ENCODE assay signal across 20 cellular contexts in genomic region chr10:51709324-51709972, GRCh38. TPM values are rescaled to one million over a fixed set of nuclear protein-coding genes. Genes with fewer than 3 reads are reported as not detected.
A peak's percentile ranks its signal among the peaks of the same experiment; 100 is the strongest.
DNase-seq lines count a peak whose midpoint lies in the region; ATAC-seq and TF ChIP-seq lines count a peak whose summit lies in the region.
"Had no signal": no experiment of that assay in that cellular context is flagged by ENCODE, and none has a peak within 500 bp of the region (broad histone marks: within the 10 kb centered on the region; RNA-seq: fewer than 3 reads in every experiment).

No MANE protein-coding gene starts in this region.

- no peak overlapping the region for H4K91ac ChIP-seq in mesenchymal stem cell (ENCODE audit: low read length)

- no peak overlapping the region for H2BK15ac ChIP-seq in mesenchymal stem cell (ENCODE audit: low read depth, poor library complexity, severe bottlenecking)

- no peak for TF ChIP-seq POLR2A in right lobe of liver (IDR thresholded peaks at IDR 0.05)

- peaks cover 4 to 42% of the 10 kb centered on the region in 2 donors for H3K4me1 ChIP-seq in ascending aorta
- H3K4me1 ChIP-seq in mesenchymal stem cell (ENCODE audit: control insufficient read depth, insufficient read depth, low read depth, low read length): no peaks in the 10 kb centered on the region
- H3K4me1 ChIP-seq in right lobe of liver: no peaks in the 10 kb centered on the region

- H4K8ac ChIP-seq in mesenchymal stem cell (ENCODE audit: low read length): no peak overlapping the region

- no peak for ATAC-seq in natural killer cell treated with Interleukin-12 subunit alpha and Interleukin-12 subunit beta and Interleukin-15 and Interleukin-18, amount 100 ng/mL, for 72 hours
- ATAC-seq in natural killer cell (no peak), right lobe of liver (no peak)
- no peak for ATAC-seq in stimulated activated naive CD8-positive, alpha-beta T cell treated with anti-CD3 and anti-CD28 coated beads, Interleukin-15, amount 100 ng/mL, for 72 hours
- ATAC-seq in effector memory CD8-positive, alpha-beta T cell (replicated peaks): no peak
- ATAC-seq: HepG2, PC-3 had no signal

- H3K4me3 ChIP-seq in ascending aorta (no peak overlapping the region), mesenchymal stem cell (ENCODE audit: insufficient read depth in 1 of 2, low read depth in 1 of 2, low read length in 2 of 2) (no peak overlapping the region), right lobe of liver (no peak overlapping the region)
- H3K4me3 ChIP-seq: BLaER1 treated with 17β-estradiol and CSF1 and Interleukin-3, amounts not matched to agents 10 nM and 100 nM had no signal

- no peak for DNase-seq in natural killer cell treated with Interleukin-12 subunit alpha and Interleukin-12 subunit beta and Interleukin-15 and Interleukin-18, amount 100 ng/mL, for 72 hours (ENCODE audit: low spot score)
- DNase-seq in natural killer cell: no peak
- DNase-seq in ascending aorta (ENCODE audit: low spot score in 2 of 2): no peak
- no peak for DNase-seq in mesenchymal stem cell
- no peak for DNase-seq in stimulated activated naive CD8-positive, alpha-beta T cell treated with anti-CD3 and anti-CD28 coated beads, Interleukin-15, amount 100 ng/mL, for 72 hours
- no peak for DNase-seq in effector memory CD8-positive, alpha-beta T cell
- no peak for DNase-seq in right lobe of liver
- DNase-seq: CD8-positive, alpha-beta memory T cell; DMS53; EL; HFFc6; KG1; MV-4-11; NCI-H1694 treated with DMSO at 0.1 percent for 48 hours; NCI-H510A treated with DMSO at 0.1 percent for 48 hours; PC-3; RPMI8226; SIG-M5 had no signal

- no peak overlapping the region for H3K4me3 Mint-ChIP-seq in natural killer cell treated with Interleukin-12 subunit alpha and Interleukin-12 subunit beta and Interleukin-15 and Interleukin-18, amount 100 ng/mL, for 72 hours
- no peak overlapping the region for H3K4me3 Mint-ChIP-seq in natural killer cell
- H3K4me3 Mint-ChIP-seq in stimulated activated naive CD8-positive, alpha-beta T cell treated with anti-CD3 and anti-CD28 coated beads, Interleukin-15, amount 100 ng/mL, for 72 hours: no peak overlapping the region
- H3K4me3 Mint-ChIP-seq in effector memory CD8-positive, alpha-beta T cell: no peak overlapping the region
- H3K4me3 Mint-ChIP-seq: HFFc6 had no signal

- H2BK12ac ChIP-seq in mesenchymal stem cell (ENCODE audit: low read length in 2 of 2): no peak overlapping the region

- H3K4me2 ChIP-seq in mesenchymal stem cell (ENCODE audit: low read length, poor library complexity, severe bottlenecking): no peak overlapping the region
- H3K4me2 ChIP-seq: BLaER1 treated with 17β-estradiol and CSF1 and Interleukin-3, amounts not matched to agents 10 nM and 100 nM had no signal

- TF ChIP-seq CTCF in natural killer cell (IDR thresholded peaks at IDR 0.05) (no peak), ascending aorta (IDR thresholded peaks at IDR 0.05) (no peak), right lobe of liver (IDR thresholded peaks at IDR 0.05) (no peak)

- H2BK5ac ChIP-seq in mesenchymal stem cell (ENCODE audit: low read depth, low read length, poor library complexity, severe bottlenecking): no peak overlapping the region

- no peak overlapping the region for H3K23ac ChIP-seq in mesenchymal stem cell (ENCODE audit: low read length in 2 of 2)

- no peak overlapping the region for H2AK5ac ChIP-seq in mesenchymal stem cell (ENCODE audit: low read length, severe bottlenecking)

- 68% methylated on average over 1 of the region's 2 CpGs for WGBS in mesenchymal stem cell
- 41% methylated on average over 2 of the region's 2 CpGs for WGBS in right lobe of liver (ENCODE audit: insufficient coverage, low coverage, low lambda C conversion rate, missing lambda C conversion rate)

- H3K36me3 Mint-ChIP-seq in natural killer cell treated with Interleukin-12 subunit alpha and Interleukin-12 subunit beta and Interleukin-15 and Interleukin-18, amount 100 ng/mL, for 72 hours: no peaks in the 10 kb centered on the region
- H3K36me3 Mint-ChIP-seq in natural killer cell: no peaks in the 10 kb centered on the region
- no peaks in the 10 kb centered on the region for H3K36me3 Mint-ChIP-seq in effector memory CD8-positive, alpha-beta T cell (ENCODE audit: insufficient read depth)
- H3K36me3 Mint-ChIP-seq: CD8-positive, alpha-beta memory T cell had no signal

- no peak overlapping the region for H2BK120ac ChIP-seq in mesenchymal stem cell (ENCODE audit: low read depth, low read length)

- no peak overlapping the region for H3K9ac ChIP-seq in mesenchymal stem cell (ENCODE audit: low read length)
- H3K9ac ChIP-seq: BLaER1 treated with 17β-estradiol and CSF1 and Interleukin-3, amounts not matched to agents 10 nM and 100 nM had no signal

- no peaks in the 10 kb centered on the region for H3K36me3 ChIP-seq in ascending aorta
- H3K36me3 ChIP-seq in mesenchymal stem cell (ENCODE audit: control insufficient read depth in 1 of 2, insufficient read depth in 2 of 2, low read depth in 1 of 2, low read length in 2 of 2): no peaks in the 10 kb centered on the region
- no peaks in the 10 kb centered on the region for H3K36me3 ChIP-seq in right lobe of liver
- H3K36me3 ChIP-seq: BLaER1 treated with 17β-estradiol and CSF1 and Interleukin-3, amounts not matched to agents 10 nM and 100 nM had no signal

- no peak overlapping the region for H3K4ac ChIP-seq in mesenchymal stem cell (ENCODE audit: low read depth in 1 of 2, low read length in 2 of 2)

- H3K9me3 Mint-ChIP-seq in natural killer cell treated with Interleukin-12 subunit alpha and Interleukin-12 subunit beta and Interleukin-15 and Interleukin-18, amount 100 ng/mL, for 72 hours: no peaks in the 10 kb centered on the region
- no peaks in the 10 kb centered on the region for H3K9me3 Mint-ChIP-seq in natural killer cell
- H3K9me3 Mint-ChIP-seq in stimulated activated naive CD8-positive, alpha-beta T cell treated with anti-CD3 and anti-CD28 coated beads, Interleukin-15, amount 100 ng/mL, for 72 hours: peaks cover 0 to 11% of the 10 kb centered on the region in 2 donors
- H3K9me3 Mint-ChIP-seq in effector memory CD8-positive, alpha-beta T cell: no peaks in the 10 kb centered on the region
- H3K9me3 Mint-ChIP-seq: CD8-positive, alpha-beta memory T cell; HFFc6 had no signal

- peaks cover 23 to 27% of the 10 kb centered on the region in 2 donors for H3K4me1 Mint-ChIP-seq in natural killer cell treated with Interleukin-12 subunit alpha and Interleukin-12 subunit beta and Interleukin-15 and Interleukin-18, amount 100 ng/mL, for 72 hours (ENCODE audit: low read depth in 2 of 2)
- peaks cover 6 to 19% of the 10 kb centered on the region in 2 donors for H3K4me1 Mint-ChIP-seq in natural killer cell
- H3K4me1 Mint-ChIP-seq in stimulated activated naive CD8-positive, alpha-beta T cell treated with anti-CD3 and anti-CD28 coated beads, Interleukin-15, amount 100 ng/mL, for 72 hours: peaks cover 25% of the 10 kb centered on the region
- peaks cover 5 to 11% of the 10 kb centered on the region in 2 donors for H3K4me1 Mint-ChIP-seq in effector memory CD8-positive, alpha-beta T cell (ENCODE audit: low read depth in 2 of 2)

- H3K9me3 ChIP-seq in ascending aorta (no peaks in the 10 kb centered on the region), mesenchymal stem cell (ENCODE audit: control insufficient read depth, low read length) (no peaks in the 10 kb centered on the region), right lobe of liver (no peaks in the 10 kb centered on the region)
- H3K9me3 ChIP-seq: BLaER1 treated with 17β-estradiol and CSF1 and Interleukin-3, amounts not matched to agents 10 nM and 100 nM had no signal

- peak overlapping the region; percentile 86 to 91 for H3K27ac Mint-ChIP-seq in natural killer cell treated with Interleukin-12 subunit alpha and Interleukin-12 subunit beta and Interleukin-15 and Interleukin-18, amount 100 ng/mL, for 72 hours
- H3K27ac Mint-ChIP-seq in natural killer cell: no peak overlapping the region
- H3K27ac Mint-ChIP-seq in stimulated activated naive CD8-positive, alpha-beta T cell treated with anti-CD3 and anti-CD28 coated beads, Interleukin-15, amount 100 ng/mL, for 72 hours: no peak overlapping the region
- no peak overlapping the region for H3K27ac Mint-ChIP-seq in effector memory CD8-positive, alpha-beta T cell
- H3K27ac Mint-ChIP-seq: HFFc6 had no signal

- H3K27ac ChIP-seq in ascending aorta (peak overlapping the region; percentile 88 to 92), mesenchymal stem cell (ENCODE audit: low read length, poor library complexity, severe bottlenecking) (no peak overlapping the region), right lobe of liver (no peak overlapping the region)
- H3K27ac ChIP-seq: BLaER1 treated with 17β-estradiol and CSF1 and Interleukin-3, amounts not matched to agents 10 nM and 100 nM had no signal

- no peak overlapping the region for H3K14ac ChIP-seq in mesenchymal stem cell (ENCODE audit: low read length in 2 of 2)

- H3K27me3 ChIP-seq in ascending aorta (no peaks in the 10 kb centered on the region), mesenchymal stem cell (ENCODE audit: control insufficient read depth in 1 of 2, insufficient read depth in 1 of 2, low read length in 2 of 2) (no peaks in the 10 kb centered on the region), right lobe of liver (no peaks in the 10 kb centered on the region)
- H3K27me3 ChIP-seq: BLaER1 treated with 17β-estradiol and CSF1 and Interleukin-3, amounts not matched to agents 10 nM and 100 nM had no signal

- peaks cover 5 to 11% of the 10 kb centered on the region in 2 donors for H3K27me3 Mint-ChIP-seq in natural killer cell treated with Interleukin-12 subunit alpha and Interleukin-12 subunit beta and Interleukin-15 and Interleukin-18, amount 100 ng/mL, for 72 hours
- peaks cover 0 to 11% of the 10 kb centered on the region in 2 donors for H3K27me3 Mint-ChIP-seq in natural killer cell (ENCODE audit: low read depth in 2 of 2)
- H3K27me3 Mint-ChIP-seq in stimulated activated naive CD8-positive, alpha-beta T cell treated with anti-CD3 and anti-CD28 coated beads, Interleukin-15, amount 100 ng/mL, for 72 hours: no peaks in the 10 kb centered on the region
- peaks cover 0 to 5% of the 10 kb centered on the region in 2 donors for H3K27me3 Mint-ChIP-seq in effector memory CD8-positive, alpha-beta T cell

- no peak overlapping the region for H3K18ac ChIP-seq in mesenchymal stem cell (ENCODE audit: low read depth in 1 of 2, low read length in 2 of 2)

- H2AFZ ChIP-seq in mesenchymal stem cell (ENCODE audit: low read depth, low read length): peak overlapping the region; percentile 37

- no peaks in the 10 kb centered on the region for H3K79me1 ChIP-seq in mesenchymal stem cell (replicated peaks; ENCODE audit: low read length, poor library complexity, severe bottlenecking)

- intact Hi-C loops in natural killer cell (cut with micrococcal nuclease): no loop called here
- intact Hi-C loops in ascending aorta (cut with DNase I): loop anchor here (5.0 to 10.0 kb wide), 4 partner anchors 78 to 707 kb away; no protein-coding TSS in a partner anchor
- intact Hi-C loops in right lobe of liver (cut with DNase I): no loop called here

RNA-seq across cellular contexts. Expression of gene CSTF2T, which starts 10.1 kb away (rescaled TPM):
- total RNA-seq in natural killer cell treated with Interleukin-12 subunit alpha and Interleukin-12 subunit beta and Interleukin-15 and Interleukin-18, amount 100 ng/mL, for 72 hours: 10 to 100 TPM; 35.4 to 44.1 TPM
- total RNA-seq in natural killer cell: 10 to 100 TPM; 29.8 to 34.8 (median 32.8) TPM
- 11.6 TPM for total RNA-seq in ascending aorta
- 7.5 TPM for polyA plus RNA-seq in mesenchymal stem cell (2013, experiment 1 of 2)
- 7.7 TPM for polyA plus RNA-seq in mesenchymal stem cell (2013, experiment 2 of 2)
- 10 to 100 TPM in 2 of 6 experiments, 1 to 10 TPM in 4; 8.0 to 12.3 (median 8.9) TPM for total RNA-seq in right lobe of liver

Comparison
In these comparisons a context has a peak if more than half of its experiments do, and no peak if none do; other contexts are left out.
1. H3K27ac Mint-ChIP-seq: peak in natural killer cell treated with Interleukin-12 subunit alpha and Interleukin-12 subunit beta and Interleukin-15 and Interleukin-18, amount 100 ng/mL, for 72 hours (2 of 2); none in natural killer cell (0 of 2), stimulated activated naive CD8-positive, alpha-beta T cell treated with anti-CD3 and anti-CD28 coated beads, Interleukin-15, amount 100 ng/mL, for 72 hours (0 of 2) and effector memory CD8-positive, alpha-beta T cell (0 of 2).
2. H3K27ac ChIP-seq: peak in ascending aorta (2 of 2); none in mesenchymal stem cell (single experiment) and right lobe of liver (0 of 3).